ENCODE assay signal across 8 cellular contexts in the genomic region with DNA sequence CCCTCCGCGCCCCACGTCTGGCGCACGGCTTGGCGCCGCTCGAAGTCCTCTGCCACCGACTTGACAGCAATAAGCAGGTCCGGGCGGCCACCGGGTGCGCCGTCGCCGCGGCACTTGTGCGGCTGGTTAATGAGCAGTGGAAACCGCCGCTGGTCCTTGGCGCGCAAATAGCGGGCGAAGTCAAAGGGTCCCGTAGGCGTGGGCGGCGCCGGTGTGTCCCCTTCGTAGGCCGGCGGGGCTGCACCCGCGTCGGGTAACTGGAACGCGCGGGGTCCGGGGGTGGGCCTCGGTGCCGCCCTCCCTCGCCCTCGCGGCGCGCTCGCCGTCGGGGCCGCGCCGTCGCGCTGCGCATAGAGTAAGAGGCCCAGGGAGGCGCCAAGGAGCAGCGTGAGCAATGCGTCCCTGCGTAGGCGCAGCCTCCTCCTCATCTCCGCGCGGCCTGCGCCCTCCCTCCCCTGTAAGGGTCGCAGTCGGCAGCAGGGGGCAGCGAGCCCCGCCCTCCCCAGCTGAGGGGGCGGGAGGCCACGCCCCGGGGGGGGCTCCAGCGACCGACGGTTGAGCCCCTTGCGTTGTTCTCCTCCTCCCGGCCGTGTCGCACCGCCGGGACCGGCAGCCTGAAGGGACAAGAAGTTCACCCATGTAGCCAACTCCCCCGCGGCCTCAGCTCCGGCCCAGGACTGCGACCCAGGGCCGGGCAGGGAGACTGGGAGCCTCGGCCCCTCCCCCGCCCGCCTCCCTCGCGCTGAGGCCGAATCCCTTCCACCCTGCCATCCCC. TPM values are rescaled to one million over a fixed set of nuclear protein-coding genes. Genes with fewer than 3 reads are reported as not detected.
DNase-seq lines count a peak whose midpoint lies in the region; ATAC-seq and TF ChIP-seq lines count a peak whose summit lies in the region.

No MANE protein-coding gene starts in this region.

- H3K27ac ChIP-seq in HUES48 (ENCODE audit: low read depth, low read length), result peak overlapping the region; percentile 73

- H3K27ac Mint-ChIP-seq in activated CD8-positive, alpha-beta T cell treated with anti-CD3 and anti-CD28 coated beads for 36 hours, result no peak overlapping the region
- H3K27ac Mint-ChIP-seq in nephron progenitor cell, result no peak overlapping the region

- H3K9me3 Mint-ChIP-seq in activated CD8-positive, alpha-beta T cell treated with anti-CD3 and anti-CD28 coated beads for 36 hours, result no peaks in the 10 kb centered on the region
- no peaks in the 10 kb centered on the region for H3K9me3 Mint-ChIP-seq in nephron progenitor cell

- CTCF ChIA-PET in activated CD8-positive, alpha-beta T cell treated with anti-CD3 and anti-CD28 coated beads for 36 hours (lab: Charles Lee), result interaction anchor here (1.4 to 15.9 kb wide), 5 partner anchors 9 to 196 kb away, joined by 3 to 209 read pairs (median 8); a partner anchor contains a TSS

- H3K4me1 ChIP-seq in HUES48 (ENCODE audit: control insufficient read depth, insufficient read depth, low read length), result no peaks in the 10 kb centered on the region; the same call in 1 of the 2 replicates

- peak; percentile 80 for ATAC-seq in activated CD8-positive, alpha-beta T cell treated with anti-CD3 and anti-CD28 coated beads for 36 hours
- ATAC-seq in HG03469 (IDR thresholded peaks at IDR 0.05; ENCODE audit: unreplicated experiment), result no peak

- peak; percentile 62 to 73 for DNase-seq in activated CD4-positive, alpha-beta T cell treated with anti-CD3 and anti-CD28 coated beads for 4 hours
- no peak for DNase-seq in activated CD4-positive, alpha-beta T cell treated with anti-CD3 and anti-CD28 coated beads, Interleukin-2, amount 50 U/mL, for 1 hour
- peak; percentile 74 for DNase-seq in activated CD8-positive, alpha-beta T cell treated with anti-CD3 and anti-CD28 coated beads for 36 hours
- DNase-seq in fibroblast of gingiva (ENCODE audit: low read depth), result peak; percentile 67
- peak; percentile 77 for DNase-seq in nephron progenitor cell
- DNase-seq in amniotic stem cell (lab: John Stamatoyannopoulos, UW), result no peak

- peaks cover 35% of the 10 kb centered on the region for H3K36me3 Mint-ChIP-seq in activated CD8-positive, alpha-beta T cell treated with anti-CD3 and anti-CD28 coated beads for 36 hours (ENCODE audit: low read depth)
- H3K36me3 Mint-ChIP-seq in nephron progenitor cell (ENCODE audit: low read depth), result peaks cover 26% of the 10 kb centered on the region

- peaks cover 21% of the 10 kb centered on the region for H3K27me3 Mint-ChIP-seq in activated CD8-positive, alpha-beta T cell treated with anti-CD3 and anti-CD28 coated beads for 36 hours
- H3K27me3 Mint-ChIP-seq in nephron progenitor cell (ENCODE audit: low read depth, poor library complexity), result peaks cover 61% of the 10 kb centered on the region

- H3K36me3 ChIP-seq in HUES48 (ENCODE audit: control insufficient read depth, insufficient read depth, low read length), result peaks cover 39% of the 10 kb centered on the region

- POLR2A ChIA-PET in activated CD8-positive, alpha-beta T cell treated with anti-CD3 and anti-CD28 coated beads for 36 hours (lab: Charles Lee), result interaction anchor here (1.0 to 1.8 kb wide), 6 partner anchors 12 to 207 kb away, joined by 3 to 5 read pairs (median 3); no protein-coding TSS in a partner anchor

- peaks cover 17% of the 10 kb centered on the region for H3K4me1 Mint-ChIP-seq in activated CD8-positive, alpha-beta T cell treated with anti-CD3 and anti-CD28 coated beads for 36 hours (ENCODE audit: low read depth)
- peaks cover 4% of the 10 kb centered on the region for H3K4me1 Mint-ChIP-seq in nephron progenitor cell

- peaks cover 51% of the 10 kb centered on the region for H3K27me3 ChIP-seq in HUES48 (ENCODE audit: control insufficient read depth, insufficient read depth, low read length)

- H3K9ac ChIP-seq in HUES48 (ENCODE audit: low read depth, low read length), result peak overlapping the region; percentile 37; the same call in 1 of the 2 replicates

- peak; percentile 43 for TF ChIP-seq CTCF in activated CD8-positive, alpha-beta T cell treated with anti-CD3 and anti-CD28 coated beads for 36 hours (IDR thresholded peaks at IDR 0.05)
- TF ChIP-seq CTCF in nephron progenitor cell (IDR thresholded peaks at IDR 0.05), result peak; percentile 29

- H3K4me3 ChIP-seq in HUES48 (ENCODE audit: low read depth, low read length), result peak overlapping the region; percentile 70

- H3K4me3 Mint-ChIP-seq in activated CD8-positive, alpha-beta T cell treated with anti-CD3 and anti-CD28 coated beads for 36 hours, result peak overlapping the region; percentile 3
- H3K4me3 Mint-ChIP-seq in nephron progenitor cell, result peak overlapping the region; percentile 77

- no peaks in the 10 kb centered on the region for H3K9me3 ChIP-seq in HUES48 (ENCODE audit: control insufficient read depth, insufficient read depth, low read length)

- intact Hi-C loops in activated CD8-positive, alpha-beta T cell treated with anti-CD3 and anti-CD28 coated beads for 36 hours (cut with micrococcal nuclease), result no loop called here

RNA-seq across cellular contexts. Expression of a gene that starts 0.6 kb away (rescaled TPM):
- total RNA-seq in activated CD8-positive, alpha-beta T cell treated with anti-CD3 and anti-CD28 coated beads for 36 hours, result 1 to 10 TPM; 2.1 to 2.5 TPM

RNA-seq across cellular contexts. Expression of a gene that starts 9.5 kb away (rescaled TPM):
- 10 to 100 TPM; 28.4 to 31.2 TPM for total RNA-seq in activated CD8-positive, alpha-beta T cell treated with anti-CD3 and anti-CD28 coated beads for 36 hours

RNA-seq across cellular contexts. Expression of a gene that starts 9.5 kb away (rescaled TPM):
- total RNA-seq in activated CD8-positive, alpha-beta T cell treated with anti-CD3 and anti-CD28 coated beads for 36 hours, result 10 to 100 TPM; 27.1 to 28.6 TPM

RNA-seq across cellular contexts. Expression of a gene that starts 14.3 kb away (rescaled TPM):
- total RNA-seq in activated CD8-positive, alpha-beta T cell treated with anti-CD3 and anti-CD28 coated beads for 36 hours, result 10 to 100 TPM; 56.0 to 73.3 TPM

RNA-seq across cellular contexts. Expression of a gene that starts 20.1 kb away (rescaled TPM):
- 10 to 100 TPM; 24.5 to 25.3 TPM for total RNA-seq in activated CD8-positive, alpha-beta T cell treated with anti-CD3 and anti-CD28 coated beads for 36 hours

Comparison
In these comparisons a context has a peak if more than half of its experiments do, and no peak if none do; other contexts are left out.
1. DNase-seq: peak in activated CD4-positive, alpha-beta T cell treated with anti-CD3 and anti-CD28 coated beads for 4 hours (2 of 2), activated CD8-positive, alpha-beta T cell treated with anti-CD3 and anti-CD28 coated beads for 36 hours (single experiment), fibroblast of gingiva (single experiment) and nephron progenitor cell (single experiment); none in activated CD4-positive, alpha-beta T cell treated with anti-CD3 and anti-CD28 coated beads, Interleukin-2, amount 50 U/mL, for 1 hour (single experiment) and amniotic stem cell (single experiment).